1 cellular context compared by ENCODE assay signal in the genomic region with DNA sequence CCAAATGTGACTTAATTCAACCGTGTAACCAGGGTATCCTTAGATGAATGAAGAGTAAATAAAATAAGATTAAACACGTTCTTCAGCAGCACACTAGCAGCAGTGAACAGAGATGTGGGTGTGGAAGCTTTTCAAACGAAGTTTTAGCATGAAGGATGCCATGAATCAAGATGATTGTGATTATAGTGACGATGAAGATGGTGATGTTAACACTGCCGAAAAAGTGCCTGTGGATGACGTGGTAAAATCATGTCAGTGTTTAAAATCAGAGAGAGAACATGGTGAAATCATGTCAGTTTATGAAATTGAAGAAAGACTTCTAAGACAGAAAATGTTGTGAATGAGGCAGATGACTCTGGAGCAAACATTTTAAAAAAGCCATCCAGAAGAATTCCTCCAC.
TF ChIP-seq lines count a peak whose summit lies in the region.

No MANE protein-coding gene starts in this region.

TF ChIP-seq in GM23338, 12 proteins besides CTCF, POLR2A, EP300 and RAD21:
- TF ChIP-seq ZNF462 (CRISPR knock-in tag; IDR thresholded peaks at IDR 0.05) = no peak
- no peak for TF ChIP-seq ETS1 (IDR thresholded peaks at IDR 0.05)
- no peak for TF ChIP-seq POLR2AphosphoS5 (IDR thresholded peaks at IDR 0.05; ENCODE audit: low read depth)
- TF ChIP-seq STAT1 (IDR thresholded peaks at IDR 0.05; ENCODE audit: unreplicated experiment) = no peak
- TF ChIP-seq REST (IDR thresholded peaks at IDR 0.05; ENCODE audit: unreplicated experiment) = no peak
- no peak for TF ChIP-seq ZNF331 (CRISPR knock-in tag; IDR thresholded peaks at IDR 0.05; ENCODE audit: low read depth)
- no peak for TF ChIP-seq CREB1 (CRISPR knock-in tag; IDR thresholded peaks at IDR 0.05; ENCODE audit: low read depth)
- no peak for TF ChIP-seq JUNB (IDR thresholded peaks at IDR 0.05; ENCODE audit: unreplicated experiment)
- no peak for TF ChIP-seq EZH2phosphoT487 (IDR thresholded peaks at IDR 0.05; ENCODE audit: unreplicated experiment)
- no peak for TF ChIP-seq ZNF114 (CRISPR knock-in tag; IDR thresholded peaks at IDR 0.05)
- no peak for TF ChIP-seq NANOG (IDR thresholded peaks at IDR 0.05; ENCODE audit: borderline replicate concordance)
- TF ChIP-seq EZH2 (IDR thresholded peaks at IDR 0.05; ENCODE audit: low read depth, unreplicated experiment) = no peak
TF ChIP-seq in GM23338: peak in this region for 0.
